10 cellular contexts compared by ENCODE assay signal in the genomic region with DNA sequence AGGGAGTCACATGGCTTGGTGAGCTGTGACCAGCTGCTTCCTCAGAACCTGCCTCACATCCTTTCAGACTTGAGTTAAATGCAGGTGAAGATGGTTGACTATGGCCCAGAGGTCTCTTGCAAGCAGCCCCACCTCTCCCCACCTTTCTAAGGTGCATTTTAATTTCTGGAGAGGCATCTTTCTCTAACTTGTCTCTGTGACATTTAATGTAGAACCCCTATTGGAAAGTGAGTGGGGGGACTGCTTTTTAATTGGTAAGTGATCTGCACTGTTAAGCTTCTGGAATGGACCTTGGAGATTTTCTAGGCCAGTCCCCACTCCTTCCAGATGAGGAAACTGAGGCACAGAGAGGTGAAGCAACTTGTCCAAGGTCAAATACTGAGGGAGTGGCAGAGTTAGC. TPM values are rescaled to one million over a fixed set of nuclear protein-coding genes. Genes with fewer than 3 reads are reported as not detected.
"Had no signal": no experiment of that assay in that cellular context is flagged by ENCODE, and none has a peak within 500 bp of the region (broad histone marks: within the 10 kb centered on the region; RNA-seq: fewer than 3 reads in every experiment).

No MANE protein-coding gene starts in this region.

- H3K9me3 Mint-ChIP-seq: GM23338, H9 had no signal

- H3K9ac ChIP-seq: GM23248 had no signal

- H3K4me3 ChIP-seq: GM23248, GM23338, HAP-1 had no signal

- H3K9me3 ChIP-seq: HAP-1 had no signal

- H3K27ac ChIP-seq: GM23248 had no signal

- H3K36me3 ChIP-seq: HAP-1 had no signal

- H3K27ac Mint-ChIP-seq: GM23338, HFFc6 had no signal

- H3K4me1 ChIP-seq: HAP-1 had no signal

- H3K4me2 ChIP-seq: GM23338 had no signal

- ATAC-seq: GM23338, HCT116 had no signal

- H3K4me3 Mint-ChIP-seq: GM23338, H9, HFFc6 had no signal

- DNase-seq: GM23248, GOT3, H7, H9, HCEC 1CT, HFFc6 had no signal

- H2AFZ ChIP-seq: GM23248 had no signal

RNA-seq across cellular contexts. Expression of a gene that starts 37.3 kb away (rescaled TPM):
- total RNA-seq: GM23248, H4, HFFc6 had no signal
- polyA plus RNA-seq: GM23248 had no signal
